ENCODE assay signal across 2 cellular contexts in the genomic region with DNA sequence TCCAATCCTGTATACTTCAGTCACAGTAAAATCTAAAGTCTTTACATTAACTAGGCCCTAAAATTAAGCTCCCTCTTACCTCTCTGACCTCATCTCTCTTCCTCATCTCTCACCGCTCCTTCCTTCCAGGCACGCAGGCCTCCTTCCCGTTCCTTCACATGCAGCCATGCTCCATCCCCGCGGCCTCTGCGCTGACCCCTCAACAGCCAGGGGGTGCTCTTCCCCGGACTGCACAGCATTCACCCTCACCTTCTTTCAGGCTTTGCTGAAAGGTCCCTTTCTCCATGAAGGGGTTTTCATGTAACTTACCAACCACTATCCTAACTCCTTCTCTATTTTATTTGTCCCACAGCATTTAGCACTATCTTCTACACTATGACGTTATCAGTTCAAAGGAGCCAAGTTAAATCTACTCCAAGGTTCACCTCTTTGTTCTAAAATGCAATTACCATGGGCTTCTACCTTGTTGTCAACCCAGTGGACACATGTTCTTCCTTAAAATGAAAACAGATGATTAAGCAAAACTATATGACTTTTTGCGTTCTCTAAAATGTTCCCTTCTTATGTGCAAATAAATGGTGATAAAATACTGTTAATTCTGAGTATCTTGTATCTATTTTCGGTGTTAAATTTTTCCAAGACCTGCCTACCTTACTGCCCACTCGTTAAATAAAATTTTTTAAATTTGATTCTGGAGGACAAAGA.
TF ChIP-seq lines count a peak whose summit lies in the region.

No MANE protein-coding gene starts in this region.

TF ChIP-seq in HCT116, 20 proteins besides CTCF, POLR2A, EP300 and RAD21 (continued from another document):
- TF ChIP-seq TCF7L2 (IDR thresholded peaks at IDR 0.05; ENCODE audit: borderline replicate concordance, extremely low read depth, insufficient read depth, insufficient read length), result no peak
- TF ChIP-seq ELF1 (IDR thresholded peaks at IDR 0.05; ENCODE audit: borderline replicate concordance, low read depth), result no peak
- no peak for TF ChIP-seq FOSL1 (IDR thresholded peaks at IDR 0.05; ENCODE audit: low read depth)
- TF ChIP-seq, protein P1, sequence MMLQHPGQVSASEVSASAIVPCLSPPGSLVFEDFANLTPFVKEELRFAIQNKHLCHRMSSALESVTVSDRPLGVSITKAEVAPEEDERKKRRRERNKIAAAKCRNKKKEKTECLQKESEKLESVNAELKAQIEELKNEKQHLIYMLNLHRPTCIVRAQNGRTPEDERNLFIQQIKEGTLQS (IDR thresholded peaks at IDR 0.05), result no peak
- no peak for TF ChIP-seq EZH2phosphoT487 (IDR thresholded peaks at IDR 0.05; ENCODE audit: borderline replicate concordance)
- TF ChIP-seq SP1 (IDR thresholded peaks at IDR 0.05; ENCODE audit: low read depth), result no peak
- TF ChIP-seq JUND (IDR thresholded peaks at IDR 0.05), result no peak
- TF ChIP-seq, protein P2, sequence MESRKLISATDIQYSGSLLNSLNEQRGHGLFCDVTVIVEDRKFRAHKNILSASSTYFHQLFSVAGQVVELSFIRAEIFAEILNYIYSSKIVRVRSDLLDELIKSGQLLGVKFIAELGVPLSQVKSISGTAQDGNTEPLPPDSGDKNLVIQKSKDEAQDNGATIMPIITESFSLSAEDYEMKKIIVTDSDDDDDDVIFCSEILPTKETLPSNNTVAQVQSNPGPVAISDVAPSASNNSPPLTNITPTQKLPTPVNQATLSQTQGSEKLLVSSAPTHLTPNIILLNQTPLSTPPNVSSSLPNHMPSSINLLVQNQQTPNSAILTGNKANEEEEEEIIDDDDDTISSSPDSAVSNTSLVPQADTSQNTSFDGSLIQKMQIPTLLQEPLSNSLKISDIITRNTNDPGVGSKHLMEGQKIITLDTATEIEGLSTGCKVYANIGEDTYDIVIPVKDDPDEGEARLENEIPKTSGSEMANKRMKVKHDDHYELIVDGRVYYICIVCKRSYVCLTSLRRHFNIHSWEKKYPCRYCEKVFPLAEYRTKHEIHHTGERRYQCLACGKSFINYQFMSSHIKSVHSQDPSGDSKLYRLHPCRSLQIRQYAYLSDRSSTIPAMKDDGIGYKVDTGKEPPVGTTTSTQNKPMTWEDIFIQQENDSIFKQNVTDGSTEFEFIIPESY (IDR thresholded peaks at IDR 0.05; ENCODE audit: extremely low read depth, insufficient replicate concordance, low read length), result no peak
- TF ChIP-seq ZNF274 (IDR thresholded peaks at IDR 0.05; ENCODE audit: low read depth, low read length), result no peak

TF ChIP-seq in liver, 16 proteins besides CTCF, POLR2A, EP300 and RAD21 (continued from another document):
- TF ChIP-seq, protein P3, sequence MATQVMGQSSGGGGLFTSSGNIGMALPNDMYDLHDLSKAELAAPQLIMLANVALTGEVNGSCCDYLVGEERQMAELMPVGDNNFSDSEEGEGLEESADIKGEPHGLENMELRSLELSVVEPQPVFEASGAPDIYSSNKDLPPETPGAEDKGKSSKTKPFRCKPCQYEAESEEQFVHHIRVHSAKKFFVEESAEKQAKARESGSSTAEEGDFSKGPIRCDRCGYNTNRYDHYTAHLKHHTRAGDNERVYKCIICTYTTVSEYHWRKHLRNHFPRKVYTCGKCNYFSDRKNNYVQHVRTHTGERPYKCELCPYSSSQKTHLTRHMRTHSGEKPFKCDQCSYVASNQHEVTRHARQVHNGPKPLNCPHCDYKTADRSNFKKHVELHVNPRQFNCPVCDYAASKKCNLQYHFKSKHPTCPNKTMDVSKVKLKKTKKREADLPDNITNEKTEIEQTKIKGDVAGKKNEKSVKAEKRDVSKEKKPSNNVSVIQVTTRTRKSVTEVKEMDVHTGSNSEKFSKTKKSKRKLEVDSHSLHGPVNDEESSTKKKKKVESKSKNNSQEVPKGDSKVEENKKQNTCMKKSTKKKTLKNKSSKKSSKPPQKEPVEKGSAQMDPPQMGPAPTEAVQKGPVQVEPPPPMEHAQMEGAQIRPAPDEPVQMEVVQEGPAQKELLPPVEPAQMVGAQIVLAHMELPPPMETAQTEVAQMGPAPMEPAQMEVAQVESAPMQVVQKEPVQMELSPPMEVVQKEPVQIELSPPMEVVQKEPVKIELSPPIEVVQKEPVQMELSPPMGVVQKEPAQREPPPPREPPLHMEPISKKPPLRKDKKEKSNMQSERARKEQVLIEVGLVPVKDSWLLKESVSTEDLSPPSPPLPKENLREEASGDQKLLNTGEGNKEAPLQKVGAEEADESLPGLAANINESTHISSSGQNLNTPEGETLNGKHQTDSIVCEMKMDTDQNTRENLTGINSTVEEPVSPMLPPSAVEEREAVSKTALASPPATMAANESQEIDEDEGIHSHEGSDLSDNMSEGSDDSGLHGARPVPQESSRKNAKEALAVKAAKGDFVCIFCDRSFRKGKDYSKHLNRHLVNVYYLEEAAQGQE (IDR thresholded peaks at IDR 0.05), result no peak
- no peak for TF ChIP-seq RXRA (IDR thresholded peaks at IDR 0.05)
- no peak for TF ChIP-seq SP1 (IDR thresholded peaks at IDR 0.05)
- no peak for TF ChIP-seq NR2F2 (IDR thresholded peaks at IDR 0.05)
- TF ChIP-seq YY1 (IDR thresholded peaks at IDR 0.05), result no peak
- TF ChIP-seq, protein P2 (IDR thresholded peaks at IDR 0.05), result no peak
- TF ChIP-seq FOXA1 (IDR thresholded peaks at IDR 0.05), result no peak
- no peak for TF ChIP-seq TAF1 (conservative IDR thresholded peaks at IDR 0.05)
- TF ChIP-seq, protein P4, sequence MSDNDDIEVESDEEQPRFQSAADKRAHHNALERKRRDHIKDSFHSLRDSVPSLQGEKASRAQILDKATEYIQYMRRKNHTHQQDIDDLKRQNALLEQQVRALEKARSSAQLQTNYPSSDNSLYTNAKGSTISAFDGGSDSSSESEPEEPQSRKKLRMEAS (IDR thresholded peaks at IDR 0.05), result no peak
- TF ChIP-seq JUND (IDR thresholded peaks at IDR 0.05), result no peak
